ENCODE assay signal across 17 cellular contexts in the genomic region with DNA sequence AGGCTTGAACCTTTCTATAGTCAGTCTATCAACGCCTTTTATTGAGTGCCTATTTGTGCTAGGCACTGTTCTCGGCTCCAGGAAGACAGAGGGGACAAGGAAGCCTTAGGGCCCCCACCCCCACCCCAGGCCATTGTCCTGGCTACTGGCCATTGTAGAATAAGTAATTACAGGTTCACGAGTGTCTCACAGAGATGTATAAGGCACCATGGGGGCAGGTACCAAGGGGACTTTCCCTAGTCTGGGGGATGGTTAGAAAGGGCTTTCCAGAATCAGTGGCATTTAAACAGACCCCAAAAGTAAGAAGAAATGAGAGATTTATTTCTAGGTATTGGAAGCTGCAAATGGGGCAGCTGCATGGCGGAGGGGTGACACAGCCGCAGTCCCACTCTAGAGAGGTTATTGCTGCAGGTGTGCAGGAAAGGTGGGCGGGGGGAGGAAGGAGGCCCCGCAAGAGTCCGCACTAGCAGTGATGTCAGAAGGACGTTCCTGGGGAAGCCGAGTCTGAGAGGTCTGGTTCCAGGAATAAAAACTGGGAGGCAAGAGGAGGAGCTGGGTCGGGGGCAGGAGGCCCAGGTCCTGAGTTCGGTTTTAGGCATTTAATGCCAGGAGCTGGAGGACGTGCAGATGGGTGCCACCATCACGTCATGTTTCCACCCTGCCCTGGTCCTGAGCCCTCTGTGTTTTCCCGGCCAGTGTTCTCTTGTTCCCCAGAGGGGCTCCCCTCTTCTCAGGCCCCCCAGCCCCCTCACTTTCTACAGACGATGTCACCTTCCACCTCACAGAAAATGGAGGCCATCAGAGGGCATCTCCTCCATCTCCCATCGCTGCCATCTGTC. TPM values are rescaled to one million over a fixed set of nuclear protein-coding genes. Genes with fewer than 3 reads are reported as not detected.
DNase-seq lines count a peak whose midpoint lies in the region; ATAC-seq, FAIRE-seq and TF ChIP-seq lines count a peak whose summit lies in the region.
"Had no signal": no experiment of that assay in that cellular context is flagged by ENCODE, and none has a peak within 500 bp of the region (broad histone marks: within the 10 kb centered on the region; RNA-seq: fewer than 3 reads in every experiment).

No MANE protein-coding gene starts in this region.

- H3K36me3 ChIP-seq in BLaER1 (no peaks in the 10 kb centered on the region), DND-41 (ENCODE audit: insufficient read depth, low read length) (no peaks in the 10 kb centered on the region), astrocyte (ENCODE audit: insufficient read depth, low read length) (peaks cover 5% of the 10 kb centered on the region), neutrophil (peaks cover 29% of the 10 kb centered on the region)

- no peak for TF ChIP-seq CTCF in DND-41 (IDR thresholded peaks at IDR 0.05; ENCODE audit: borderline replicate concordance, extremely low read depth, low read length, poor library complexity, severe bottlenecking)
- TF ChIP-seq CTCF in astrocyte (IDR thresholded peaks at IDR 0.05; ENCODE audit: insufficient read depth, low read depth, low read length), result no peak
- TF ChIP-seq CTCF in neutrophil (IDR thresholded peaks at IDR 0.05), result no peak

- ATAC-seq in DND-41 (ENCODE audit: insufficient read depth, low read depth) (no peak), GM21825 (IDR thresholded peaks at IDR 0.05; ENCODE audit: unreplicated experiment) (no peak), HG02884 (IDR thresholded peaks at IDR 0.05; ENCODE audit: unreplicated experiment) (no peak)

- H3K4me1 ChIP-seq in BLaER1 (peaks cover 17% of the 10 kb centered on the region), DND-41 (ENCODE audit: insufficient read depth, low read length) (peaks cover 32% of the 10 kb centered on the region), astrocyte (ENCODE audit: insufficient read depth, low read length) (peaks cover 14% of the 10 kb centered on the region), neutrophil (ENCODE audit: control insufficient read depth in 1 of 2, insufficient read depth in 1 of 2, low read depth in 1 of 2, low read length in 1 of 2) (peaks cover 35% of the 10 kb centered on the region in 2 experiments)
- H3K4me1 ChIP-seq: psoas muscle had no signal

- H3K4me1 Mint-ChIP-seq in astrocyte (ENCODE audit: low read depth, unreplicated experiment), result peaks cover 43% of the 10 kb centered on the region

- no peaks in the 10 kb centered on the region for H3K27me3 ChIP-seq in BLaER1
- no peaks in the 10 kb centered on the region for H3K27me3 ChIP-seq in DND-41 (ENCODE audit: insufficient read depth, low read length, poor library complexity)
- no peaks in the 10 kb centered on the region for H3K27me3 ChIP-seq in astrocyte (ENCODE audit: insufficient read depth, low read length)
- H3K27me3 ChIP-seq in neutrophil, result no peaks in the 10 kb centered on the region
- H3K27me3 ChIP-seq: body of pancreas had no signal

- H3K4me3 Mint-ChIP-seq in astrocyte (ENCODE audit: unreplicated experiment), result no peak overlapping the region

- no peaks in the 10 kb centered on the region for H4K20me1 ChIP-seq in BLaER1
- H4K20me1 ChIP-seq in DND-41 (ENCODE audit: insufficient read depth, low read length), result no peaks in the 10 kb centered on the region
- peaks cover 34% of the 10 kb centered on the region for H4K20me1 ChIP-seq in astrocyte (ENCODE audit: insufficient read depth, low read length)

- H3K4me3 ChIP-seq in BLaER1, result no peak overlapping the region
- H3K4me3 ChIP-seq in DND-41 (ENCODE audit: low read depth in 1 of 2, low read length in 2 of 2), result peak overlapping the region in 1 of 2 experiments; percentile 25; a peak in 1 of 4 replicates
- H3K4me3 ChIP-seq in astrocyte (ENCODE audit: insufficient read depth, low read depth, low read length), result no peak overlapping the region
- H3K4me3 ChIP-seq in neutrophil (ENCODE audit: low read depth in 1 of 2, low read length in 1 of 2), result peak overlapping the region; percentile 13 to 28
- H3K4me3 ChIP-seq: body of pancreas, psoas muscle had no signal

- DNase-seq in DND-41 (no peak), astrocyte (ENCODE audit: low read depth) (no peak), CD1c-positive myeloid dendritic cell (ENCODE audit: extremely low spot score) (no peak), NCI-H446 treated with DMSO at 0.1 percent for 48 hours (lab: John Stamatoyannopoulos, UW) (no peak)
- DNase-seq: activated CD4-positive, alpha-beta T cell treated with anti-CD3 and anti-CD28 coated beads for 4 hours; Calu3; mammary epithelial cell; NCI-H1436; NCI-H526 treated with DMSO at 0.1 percent for 48 hours; stimulated activated CD4-positive, alpha-beta T cell treated with anti-CD3 and anti-CD28 coated beads, Interleukin-4, amount 100 ng/mL, for 1 hour had no signal

- H3K27ac ChIP-seq in BLaER1 (peak overlapping the region; percentile 43), DND-41 (ENCODE audit: low read length) (peak overlapping the region; percentile 68), astrocyte (ENCODE audit: low read depth, low read length) (no peak overlapping the region), neutrophil (peak overlapping the region; percentile 91)
- H3K27ac ChIP-seq: epithelial cell of prostate, psoas muscle had no signal

- no peaks in the 10 kb centered on the region for H3K27me3 Mint-ChIP-seq in astrocyte (ENCODE audit: low read depth, unreplicated experiment)

- H3K9me3 ChIP-seq in BLaER1 (no peaks in the 10 kb centered on the region), DND-41 (ENCODE audit: insufficient read depth, low read length, severe bottlenecking) (no peaks in the 10 kb centered on the region), astrocyte (ENCODE audit: insufficient read depth, low read depth, low read length) (no peaks in the 10 kb centered on the region), neutrophil (no peaks in the 10 kb centered on the region)
- H3K9me3 ChIP-seq: body of pancreas, psoas muscle had no signal

- peak overlapping the region; percentile 48 for H3K27ac Mint-ChIP-seq in astrocyte (ENCODE audit: unreplicated experiment)

- H3K4me2 ChIP-seq in BLaER1, result peak overlapping the region; percentile 61
- peak overlapping the region; percentile 44 for H3K4me2 ChIP-seq in DND-41 (ENCODE audit: insufficient read depth, low read length)
- peak overlapping the region; percentile 52 for H3K4me2 ChIP-seq in astrocyte (ENCODE audit: low read length)

- no peak for FAIRE-seq in astrocyte (lab: Jason Lieb, UNC)

- H3K36me3 Mint-ChIP-seq in astrocyte (ENCODE audit: low read depth, unreplicated experiment), result peaks cover 11% of the 10 kb centered on the region

- no peaks in the 10 kb centered on the region for H3K9me3 Mint-ChIP-seq in astrocyte (ENCODE audit: unreplicated experiment)

- H3K79me2 ChIP-seq in DND-41 (ENCODE audit: insufficient read depth, low read length), result no peaks in the 10 kb centered on the region
- peaks cover 7% of the 10 kb centered on the region for H3K79me2 ChIP-seq in astrocyte (ENCODE audit: insufficient read depth, low read length)

- H3K9ac ChIP-seq in BLaER1 (no peak overlapping the region), DND-41 (ENCODE audit: low read depth, low read length) (peak overlapping the region; percentile 15), astrocyte (ENCODE audit: low read length) (peak overlapping the region; percentile 5)

- H2AFZ ChIP-seq in DND-41 (ENCODE audit: low read depth, low read length) (peak overlapping the region; percentile 69), astrocyte (ENCODE audit: low read depth, low read length) (no peak overlapping the region)

RNA-seq across cellular contexts. Expression of gene FOSL2, which starts 30.5 kb away (rescaled TPM):
- 156 and 158 TPM in 2 replicates for total RNA-seq in astrocyte

Comparison
In these comparisons a context has a peak if more than half of its experiments do, and no peak if none do; other contexts are left out.
1. H3K4me3 ChIP-seq: peak in neutrophil (2 of 2); none in BLaER1 (single experiment) and astrocyte (single experiment).
2. Peak in every context shown above with its lines, with median percentiles within 50 percentile points of each other: H3K4me2 ChIP-seq.